Comparison of ENCODE assay signal across 23 cellular contexts in genomic region chr7:533266-533665, GRCh38.
"Had no signal": no experiment of that assay in that cellular context is flagged by ENCODE, and none has a peak within 500 bp of the region (broad histone marks: within the 10 kb centered on the region; RNA-seq: fewer than 3 reads in every experiment).

No MANE protein-coding gene starts in this region.

- DNase-seq: activated CD4-positive, alpha-beta T cell treated with anti-CD3 and anti-CD28 coated beads for 4 hours; activated CD8-positive, alpha-beta memory T cell treated with anti-CD3 and anti-CD28 coated beads, Interleukin-2, amount 10 ng/mL, durations not matched to agents 7 days and 5 days; activated effector memory CD4-positive, alpha-beta T cell treated with Interleukin-2 at 50 U/mL for 16 hours; activated naive CD4-positive, alpha-beta T cell; activated naive CD8-positive, alpha-beta T cell treated with anti-CD3 and anti-CD28 coated beads, Interleukin-2, amount 50 U/mL, for 24 hours; activated T-cell treated with anti-CD3 and anti-CD28 coated beads, Interleukin-2, amount 50 U/mL, for 24 hours; amniotic stem cell; body of pancreas; NCI-H1048; NCI-H1694; NCI-H2029; NCI-H2107; NCI-H2171 treated with DMSO at 0.1 percent for 48 hours; NCI-H510A treated with DMSO at 0.1 percent for 48 hours; NCI-H69; PC-3; SHP77 treated with DMSO at 0.1 percent for 48 hours had no signal

- H3K27ac Mint-ChIP-seq: activated CD8-positive, alpha-beta memory T cell treated with anti-CD3 and anti-CD28 coated beads, Interleukin-2, amount 10 ng/mL, durations not matched to agents 7 days and 5 days; activated naive CD4-positive, alpha-beta T cell treated with anti-CD3 and anti-CD28 coated beads, Interleukin-2, amount 50 U/mL, for 24 hours; activated naive CD8-positive, alpha-beta T cell treated with anti-CD3 and anti-CD28 coated beads, Interleukin-2, amount 50 U/mL, for 24 hours; activated T-cell treated with anti-CD3 and anti-CD28 coated beads, Interleukin-2, amount 50 U/mL, for 24 hours; activated T-helper 1 cell treated with anti-CD3 and anti-CD28 coated beads, Interleukin-12 subunit alpha, Interleukin-12 subunit beta, Interleukin-2, Interleukin-4 antibody, amounts not matched to agents 30 ng/mL and 10 ng/mL and 1 ng/mL, durations not matched to agents 14 hours and 24 hours and 36 hours; T-helper 1 cell treated with Interleukin-12 subunit alpha and Interleukin-12 subunit beta and Interleukin-4 antibody, amounts not matched to agents 30 μg/mL and 1 μg/mL, for 36 hours had no signal

- H3K4me1 Mint-ChIP-seq: activated CD8-positive, alpha-beta memory T cell treated with anti-CD3 and anti-CD28 coated beads, Interleukin-2, amount 10 ng/mL, durations not matched to agents 7 days and 5 days; activated naive CD4-positive, alpha-beta T cell treated with anti-CD3 and anti-CD28 coated beads, Interleukin-2, amount 50 U/mL, for 24 hours; central memory CD8-positive, alpha-beta T cell had no signal

- H3K4me3 Mint-ChIP-seq: activated CD8-positive, alpha-beta memory T cell treated with anti-CD3 and anti-CD28 coated beads, Interleukin-2, amount 10 ng/mL, durations not matched to agents 7 days and 5 days; activated naive CD4-positive, alpha-beta T cell treated with anti-CD3 and anti-CD28 coated beads, Interleukin-2, amount 50 U/mL, for 24 hours; activated naive CD8-positive, alpha-beta T cell treated with anti-CD3 and anti-CD28 coated beads, Interleukin-2, amount 50 U/mL, for 24 hours; activated T-cell treated with anti-CD3 and anti-CD28 coated beads, Interleukin-2, amount 50 U/mL, for 24 hours; activated T-helper 1 cell treated with anti-CD3 and anti-CD28 coated beads, Interleukin-12 subunit alpha, Interleukin-12 subunit beta, Interleukin-2, Interleukin-4 antibody, amounts not matched to agents 30 ng/mL and 10 ng/mL and 1 ng/mL, durations not matched to agents 14 hours and 24 hours and 36 hours; central memory CD8-positive, alpha-beta T cell; T-helper 1 cell treated with Interleukin-12 subunit alpha and Interleukin-12 subunit beta and Interleukin-4 antibody, amounts not matched to agents 30 μg/mL and 1 μg/mL, for 36 hours had no signal

- H3K36me3 Mint-ChIP-seq: activated CD8-positive, alpha-beta memory T cell treated with anti-CD3 and anti-CD28 coated beads, Interleukin-2, amount 10 ng/mL, durations not matched to agents 7 days and 5 days; activated naive CD4-positive, alpha-beta T cell treated with anti-CD3 and anti-CD28 coated beads, Interleukin-2, amount 50 U/mL, for 24 hours had no signal

- H3K36me3 ChIP-seq: ascending aorta had no signal

- H3K9me3 Mint-ChIP-seq: activated naive CD4-positive, alpha-beta T cell treated with anti-CD3 and anti-CD28 coated beads, Interleukin-2, amount 50 U/mL, for 24 hours; activated naive CD8-positive, alpha-beta T cell treated with anti-CD3 and anti-CD28 coated beads, Interleukin-2, amount 50 U/mL, for 24 hours; activated T-cell treated with anti-CD3 and anti-CD28 coated beads, Interleukin-2, amount 50 U/mL, for 24 hours; activated T-helper 1 cell treated with anti-CD3 and anti-CD28 coated beads, Interleukin-12 subunit alpha, Interleukin-12 subunit beta, Interleukin-2, Interleukin-4 antibody, amounts not matched to agents 30 ng/mL and 10 ng/mL and 1 ng/mL, durations not matched to agents 14 hours and 24 hours and 36 hours; central memory CD8-positive, alpha-beta T cell; T-helper 1 cell treated with Interleukin-12 subunit alpha and Interleukin-12 subunit beta and Interleukin-4 antibody, amounts not matched to agents 30 μg/mL and 1 μg/mL, for 36 hours had no signal

- H3K4me3 ChIP-seq: ascending aorta, body of pancreas had no signal

- ATAC-seq: activated CD4-positive, CD25-positive, alpha-beta regulatory T cell treated with anti-CD3 and anti-CD28 coated beads, Interleukin-2, amount 50 U/mL, for 24 hours; activated CD8-positive, alpha-beta memory T cell treated with anti-CD3 and anti-CD28 coated beads, Interleukin-2, amount 10 ng/mL, durations not matched to agents 7 days and 5 days; body of pancreas; PC-3 had no signal

- H3K27ac ChIP-seq: ascending aorta, body of pancreas had no signal

- H3K27me3 Mint-ChIP-seq: activated CD8-positive, alpha-beta memory T cell treated with anti-CD3 and anti-CD28 coated beads, Interleukin-2, amount 10 ng/mL, durations not matched to agents 7 days and 5 days; activated naive CD4-positive, alpha-beta T cell treated with anti-CD3 and anti-CD28 coated beads, Interleukin-2, amount 50 U/mL, for 24 hours had no signal

- H3K9me3 ChIP-seq: ascending aorta, body of pancreas had no signal

- H3K27me3 ChIP-seq: ascending aorta, body of pancreas had no signal
